Comparison of ENCODE assay signal across 7 cellular contexts in the genomic region with DNA sequence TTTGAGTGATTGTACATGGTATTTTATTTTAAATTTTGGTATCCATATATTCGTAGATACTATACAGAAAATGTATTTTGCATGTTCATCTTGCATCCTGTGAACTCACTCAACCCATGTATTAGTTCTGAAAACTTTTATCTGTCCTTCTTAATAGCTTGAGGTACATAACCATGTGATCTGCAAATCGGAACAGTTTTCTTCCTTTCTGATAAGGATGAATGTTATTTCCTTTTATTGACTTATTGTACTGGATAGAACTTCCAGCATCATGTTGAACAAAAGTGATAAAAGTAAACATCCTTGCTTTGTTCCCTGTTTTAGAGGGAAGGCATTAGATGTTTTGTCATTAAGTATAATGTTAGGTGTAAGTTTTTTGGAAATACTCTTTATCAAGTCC.
"Had no signal": no experiment of that assay in that cellular context is flagged by ENCODE, and none has a peak within 500 bp of the region (broad histone marks: within the 10 kb centered on the region; RNA-seq: fewer than 3 reads in every experiment).

No MANE protein-coding gene starts in this region.

- FAIRE-seq: HTR-8/SVneo, K562 had no signal

- H3K4me3 ChIP-seq: K562 had no signal

- H3K27ac ChIP-seq: HL-60, KMS-11 had no signal

- DNase-seq: IMR-90, KBM-7, KG1 had no signal

- H3K4me2 ChIP-seq: KMS-11 had no signal

- ATAC-seq: K562 had no signal

- H3K9ac ChIP-seq: KMS-11 had no signal
